ENCODE assay signal across 1 cellular context in genomic region chr15:38864122-38864521, GRCh38.
TF ChIP-seq lines count a peak whose summit lies in the region.

No MANE protein-coding gene starts in this region.

TF ChIP-seq in SK-N-SH, 30 proteins besides CTCF, POLR2A, EP300 and RAD21 (continued from another document):
- no peak for TF ChIP-seq REST (IDR thresholded peaks at IDR 0.05; ENCODE audit: low read depth, low read length)
- no peak for TF ChIP-seq ZBTB33 (IDR thresholded peaks at IDR 0.05; ENCODE audit: borderline replicate concordance, low read depth)
- no peak for TF ChIP-seq FOXJ3 (CRISPR knock-in tag; IDR thresholded peaks at IDR 0.05)
- TF ChIP-seq MEF2A (IDR thresholded peaks at IDR 0.05; ENCODE audit: borderline replicate concordance, low read depth): no peak
- no peak for TF ChIP-seq CHD2 (IDR thresholded peaks at IDR 0.05; ENCODE audit: low read length, partially characterized antibody)
- TF ChIP-seq RXRA (IDR thresholded peaks at IDR 0.05; ENCODE audit: borderline replicate concordance, low read depth): no peak
- no peak for TF ChIP-seq TCF12 (IDR thresholded peaks at IDR 0.05)
- TF ChIP-seq RFX5 (IDR thresholded peaks at IDR 0.05; ENCODE audit: low read length): no peak
- no peak for TF ChIP-seq POLR2AphosphoS5 (IDR thresholded peaks at IDR 0.05; ENCODE audit: low read depth, low read length)
- no peak for TF ChIP-seq EZH2phosphoT487 (IDR thresholded peaks at IDR 0.05; ENCODE audit: borderline replicate concordance, low read depth)
